Comparison of ENCODE assay signal across 1 cellular context in the genomic region with DNA sequence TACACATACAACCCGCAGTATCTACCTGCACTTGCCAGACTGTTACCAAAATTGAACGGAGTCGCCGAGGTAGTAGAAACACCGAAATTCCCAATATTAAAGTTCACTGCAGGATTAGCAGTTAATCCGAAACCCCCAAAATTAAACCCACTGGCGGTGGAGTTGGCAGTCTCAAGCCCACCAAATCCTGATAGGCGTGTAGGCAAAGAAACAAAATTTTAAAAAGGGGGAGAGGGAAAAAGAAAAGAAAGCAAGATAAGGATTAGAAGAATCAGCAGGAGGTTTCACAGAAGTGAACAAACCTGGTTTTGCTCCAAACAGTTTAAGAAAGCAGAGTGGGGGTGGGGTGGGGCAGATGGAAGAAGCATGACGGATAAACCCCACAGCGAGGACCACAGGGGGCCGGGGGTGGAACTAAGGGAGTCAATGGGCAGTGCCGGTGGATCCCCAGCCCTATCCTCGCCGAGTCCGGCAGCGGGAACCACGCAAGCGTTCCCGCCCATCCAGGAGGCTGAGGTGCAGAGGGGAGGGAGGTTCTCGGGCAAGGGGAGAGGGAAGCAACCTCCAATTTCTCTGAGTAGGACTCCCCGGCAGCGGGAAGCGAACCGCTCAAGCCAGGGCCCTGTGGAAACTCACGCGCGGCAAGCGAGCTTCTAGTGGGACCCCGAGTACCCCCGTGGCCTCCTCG.
TF ChIP-seq lines count a peak whose summit lies in the region.

No MANE protein-coding gene starts in this region.

TF ChIP-seq in H1, 55 proteins besides CTCF, POLR2A, EP300 and RAD21 (continued from another document):
- TF ChIP-seq TAF7 (optimal IDR thresholded peaks at IDR 0.05; ENCODE audit: borderline replicate concordance, low read depth, low read length) = no peak
- TF ChIP-seq CHD2 (IDR thresholded peaks at IDR 0.05; ENCODE audit: low read length) = no peak
- TF ChIP-seq EZH2 (IDR thresholded peaks at IDR 0.05; ENCODE audit: low read depth, low read length, severe bottlenecking) = no peak
- TF ChIP-seq KDM4A (IDR thresholded peaks at IDR 0.05; ENCODE audit: low read depth, low read length, severe bottlenecking) = no peak
- TF ChIP-seq SIN3A (conservative IDR thresholded peaks at IDR 0.05 in 1 of 2, IDR thresholded peaks at IDR 0.05 in 1 of 2; ENCODE audit: low read depth in 1 of 2, low read length in 2 of 2) = no peak
- peak; percentile 57; the same call in 1 of the 2 replicates for TF ChIP-seq SP1 (IDR thresholded peaks at IDR 0.05; ENCODE audit: low read depth, low read length)
- TF ChIP-seq, protein P1, sequence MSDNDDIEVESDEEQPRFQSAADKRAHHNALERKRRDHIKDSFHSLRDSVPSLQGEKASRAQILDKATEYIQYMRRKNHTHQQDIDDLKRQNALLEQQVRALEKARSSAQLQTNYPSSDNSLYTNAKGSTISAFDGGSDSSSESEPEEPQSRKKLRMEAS (IDR thresholded peaks at IDR 0.05) = no peak; the same call in 1 of the 2 replicates
- no peak for TF ChIP-seq BCL11A (IDR thresholded peaks at IDR 0.05; ENCODE audit: low read depth in 2 of 2, low read length in 2 of 2)
- peak; percentile 60 for TF ChIP-seq TBP (IDR thresholded peaks at IDR 0.05; ENCODE audit: low read depth, low read length)
- TF ChIP-seq ZNF274 (IDR thresholded peaks at IDR 0.05; ENCODE audit: borderline replicate concordance, extremely low read depth, low read length) = no peak
- no peak for TF ChIP-seq KDM1A (IDR thresholded peaks at IDR 0.05; ENCODE audit: borderline replicate concordance, low read length)
- TF ChIP-seq, protein P2, sequence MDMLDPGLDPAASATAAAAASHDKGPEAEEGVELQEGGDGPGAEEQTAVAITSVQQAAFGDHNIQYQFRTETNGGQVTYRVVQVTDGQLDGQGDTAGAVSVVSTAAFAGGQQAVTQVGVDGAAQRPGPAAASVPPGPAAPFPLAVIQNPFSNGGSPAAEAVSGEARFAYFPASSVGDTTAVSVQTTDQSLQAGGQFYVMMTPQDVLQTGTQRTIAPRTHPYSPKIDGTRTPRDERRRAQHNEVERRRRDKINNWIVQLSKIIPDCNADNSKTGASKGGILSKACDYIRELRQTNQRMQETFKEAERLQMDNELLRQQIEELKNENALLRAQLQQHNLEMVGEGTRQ (IDR thresholded peaks at IDR 0.05; ENCODE audit: low read length) = no peak
- TF ChIP-seq FOSL1 (IDR thresholded peaks at IDR 0.05; ENCODE audit: insufficient read depth, low read depth, low read length) = no peak
- TF ChIP-seq SP4 (IDR thresholded peaks at IDR 0.05; ENCODE audit: low read length) = no peak
- TF ChIP-seq HDAC2 (IDR thresholded peaks at IDR 0.05; ENCODE audit: borderline replicate concordance in 1 of 2, low read depth in 2 of 2, low read length in 2 of 2) = no peak
- peak; percentile 79 for TF ChIP-seq TCF12 (IDR thresholded peaks at IDR 0.05; ENCODE audit: low read depth, low read length)
- no peak for TF ChIP-seq JUN (IDR thresholded peaks at IDR 0.05; ENCODE audit: low read depth, low read length)
- no peak for TF ChIP-seq BRCA1 (IDR thresholded peaks at IDR 0.05; ENCODE audit: low read depth, low read length)
- TF ChIP-seq CHD1 (IDR thresholded peaks at IDR 0.05; ENCODE audit: low read depth, low read length) = no peak
- peak; percentile 43; the same call in 1 of the 2 replicates for TF ChIP-seq YY1 (IDR thresholded peaks at IDR 0.05; ENCODE audit: low read depth, low read length)
- peak; percentile 46 for TF ChIP-seq SAP30 (IDR thresholded peaks at IDR 0.05; ENCODE audit: insufficient read depth, insufficient replicate concordance, low read length)
- no peak for TF ChIP-seq RNF2 (IDR thresholded peaks at IDR 0.05; ENCODE audit: borderline replicate concordance, low read depth, low read length, missing control alignments, poor library complexity, severe bottlenecking)
- no peak for TF ChIP-seq RFX5 (IDR thresholded peaks at IDR 0.05; ENCODE audit: borderline replicate concordance, low read depth, low read length)
- TF ChIP-seq, protein P3, sequence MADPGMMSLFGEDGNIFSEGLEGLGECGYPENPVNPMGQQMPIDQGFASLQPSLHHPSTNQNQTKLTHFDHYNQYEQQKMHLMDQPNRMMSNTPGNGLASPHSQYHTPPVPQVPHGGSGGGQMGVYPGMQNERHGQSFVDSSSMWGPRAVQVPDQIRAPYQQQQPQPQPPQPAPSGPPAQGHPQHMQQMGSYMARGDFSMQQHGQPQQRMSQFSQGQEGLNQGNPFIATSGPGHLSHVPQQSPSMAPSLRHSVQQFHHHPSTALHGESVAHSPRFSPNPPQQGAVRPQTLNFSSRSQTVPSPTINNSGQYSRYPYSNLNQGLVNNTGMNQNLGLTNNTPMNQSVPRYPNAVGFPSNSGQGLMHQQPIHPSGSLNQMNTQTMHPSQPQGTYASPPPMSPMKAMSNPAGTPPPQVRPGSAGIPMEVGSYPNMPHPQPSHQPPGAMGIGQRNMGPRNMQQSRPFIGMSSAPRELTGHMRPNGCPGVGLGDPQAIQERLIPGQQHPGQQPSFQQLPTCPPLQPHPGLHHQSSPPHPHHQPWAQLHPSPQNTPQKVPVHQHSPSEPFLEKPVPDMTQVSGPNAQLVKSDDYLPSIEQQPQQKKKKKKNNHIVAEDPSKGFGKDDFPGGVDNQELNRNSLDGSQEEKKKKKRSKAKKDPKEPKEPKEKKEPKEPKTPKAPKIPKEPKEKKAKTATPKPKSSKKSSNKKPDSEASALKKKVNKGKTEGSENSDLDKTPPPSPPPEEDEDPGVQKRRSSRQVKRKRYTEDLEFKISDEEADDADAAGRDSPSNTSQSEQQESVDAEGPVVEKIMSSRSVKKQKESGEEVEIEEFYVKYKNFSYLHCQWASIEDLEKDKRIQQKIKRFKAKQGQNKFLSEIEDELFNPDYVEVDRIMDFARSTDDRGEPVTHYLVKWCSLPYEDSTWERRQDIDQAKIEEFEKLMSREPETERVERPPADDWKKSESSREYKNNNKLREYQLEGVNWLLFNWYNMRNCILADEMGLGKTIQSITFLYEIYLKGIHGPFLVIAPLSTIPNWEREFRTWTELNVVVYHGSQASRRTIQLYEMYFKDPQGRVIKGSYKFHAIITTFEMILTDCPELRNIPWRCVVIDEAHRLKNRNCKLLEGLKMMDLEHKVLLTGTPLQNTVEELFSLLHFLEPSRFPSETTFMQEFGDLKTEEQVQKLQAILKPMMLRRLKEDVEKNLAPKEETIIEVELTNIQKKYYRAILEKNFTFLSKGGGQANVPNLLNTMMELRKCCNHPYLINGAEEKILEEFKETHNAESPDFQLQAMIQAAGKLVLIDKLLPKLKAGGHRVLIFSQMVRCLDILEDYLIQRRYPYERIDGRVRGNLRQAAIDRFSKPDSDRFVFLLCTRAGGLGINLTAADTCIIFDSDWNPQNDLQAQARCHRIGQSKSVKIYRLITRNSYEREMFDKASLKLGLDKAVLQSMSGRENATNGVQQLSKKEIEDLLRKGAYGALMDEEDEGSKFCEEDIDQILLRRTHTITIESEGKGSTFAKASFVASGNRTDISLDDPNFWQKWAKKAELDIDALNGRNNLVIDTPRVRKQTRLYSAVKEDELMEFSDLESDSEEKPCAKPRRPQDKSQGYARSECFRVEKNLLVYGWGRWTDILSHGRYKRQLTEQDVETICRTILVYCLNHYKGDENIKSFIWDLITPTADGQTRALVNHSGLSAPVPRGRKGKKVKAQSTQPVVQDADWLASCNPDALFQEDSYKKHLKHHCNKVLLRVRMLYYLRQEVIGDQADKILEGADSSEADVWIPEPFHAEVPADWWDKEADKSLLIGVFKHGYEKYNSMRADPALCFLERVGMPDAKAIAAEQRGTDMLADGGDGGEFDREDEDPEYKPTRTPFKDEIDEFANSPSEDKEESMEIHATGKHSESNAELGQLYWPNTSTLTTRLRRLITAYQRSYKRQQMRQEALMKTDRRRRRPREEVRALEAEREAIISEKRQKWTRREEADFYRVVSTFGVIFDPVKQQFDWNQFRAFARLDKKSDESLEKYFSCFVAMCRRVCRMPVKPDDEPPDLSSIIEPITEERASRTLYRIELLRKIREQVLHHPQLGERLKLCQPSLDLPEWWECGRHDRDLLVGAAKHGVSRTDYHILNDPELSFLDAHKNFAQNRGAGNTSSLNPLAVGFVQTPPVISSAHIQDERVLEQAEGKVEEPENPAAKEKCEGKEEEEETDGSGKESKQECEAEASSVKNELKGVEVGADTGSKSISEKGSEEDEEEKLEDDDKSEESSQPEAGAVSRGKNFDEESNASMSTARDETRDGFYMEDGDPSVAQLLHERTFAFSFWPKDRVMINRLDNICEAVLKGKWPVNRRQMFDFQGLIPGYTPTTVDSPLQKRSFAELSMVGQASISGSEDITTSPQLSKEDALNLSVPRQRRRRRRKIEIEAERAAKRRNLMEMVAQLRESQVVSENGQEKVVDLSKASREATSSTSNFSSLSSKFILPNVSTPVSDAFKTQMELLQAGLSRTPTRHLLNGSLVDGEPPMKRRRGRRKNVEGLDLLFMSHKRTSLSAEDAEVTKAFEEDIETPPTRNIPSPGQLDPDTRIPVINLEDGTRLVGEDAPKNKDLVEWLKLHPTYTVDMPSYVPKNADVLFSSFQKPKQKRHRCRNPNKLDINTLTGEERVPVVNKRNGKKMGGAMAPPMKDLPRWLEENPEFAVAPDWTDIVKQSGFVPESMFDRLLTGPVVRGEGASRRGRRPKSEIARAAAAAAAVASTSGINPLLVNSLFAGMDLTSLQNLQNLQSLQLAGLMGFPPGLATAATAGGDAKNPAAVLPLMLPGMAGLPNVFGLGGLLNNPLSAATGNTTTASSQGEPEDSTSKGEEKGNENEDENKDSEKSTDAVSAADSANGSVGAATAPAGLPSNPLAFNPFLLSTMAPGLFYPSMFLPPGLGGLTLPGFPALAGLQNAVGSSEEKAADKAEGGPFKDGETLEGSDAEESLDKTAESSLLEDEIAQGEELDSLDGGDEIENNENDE (IDR thresholded peaks at IDR 0.05; ENCODE audit: insufficient replicate concordance, low read length) = no peak
- TF ChIP-seq SRF (IDR thresholded peaks at IDR 0.05; ENCODE audit: low read depth, low read length) = no peak
- TF ChIP-seq, protein P4, sequence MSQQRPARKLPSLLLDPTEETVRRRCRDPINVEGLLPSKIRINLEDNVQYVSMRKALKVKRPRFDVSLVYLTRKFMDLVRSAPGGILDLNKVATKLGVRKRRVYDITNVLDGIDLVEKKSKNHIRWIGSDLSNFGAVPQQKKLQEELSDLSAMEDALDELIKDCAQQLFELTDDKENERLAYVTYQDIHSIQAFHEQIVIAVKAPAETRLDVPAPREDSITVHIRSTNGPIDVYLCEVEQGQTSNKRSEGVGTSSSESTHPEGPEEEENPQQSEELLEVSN (IDR thresholded peaks at IDR 0.05) = peak; percentile 13
- TF ChIP-seq BACH1 (IDR thresholded peaks at IDR 0.05; ENCODE audit: low read length) = peak; percentile 55; the same call in 1 of the 2 replicates
- TF ChIP-seq CBX5 (IDR thresholded peaks at IDR 0.05; ENCODE audit: low read depth, low read length) = no peak
- no peak for TF ChIP-seq SUZ12 (IDR thresholded peaks at IDR 0.05; ENCODE audit: low read length)
- no peak for TF ChIP-seq JUND (IDR thresholded peaks at IDR 0.05; ENCODE audit: low read length)
- TF ChIP-seq NANOG (IDR thresholded peaks at IDR 0.05; ENCODE audit: insufficient read depth, low read depth, low read length, poor library complexity, severe bottlenecking) = no peak
- TF ChIP-seq, protein P5, sequence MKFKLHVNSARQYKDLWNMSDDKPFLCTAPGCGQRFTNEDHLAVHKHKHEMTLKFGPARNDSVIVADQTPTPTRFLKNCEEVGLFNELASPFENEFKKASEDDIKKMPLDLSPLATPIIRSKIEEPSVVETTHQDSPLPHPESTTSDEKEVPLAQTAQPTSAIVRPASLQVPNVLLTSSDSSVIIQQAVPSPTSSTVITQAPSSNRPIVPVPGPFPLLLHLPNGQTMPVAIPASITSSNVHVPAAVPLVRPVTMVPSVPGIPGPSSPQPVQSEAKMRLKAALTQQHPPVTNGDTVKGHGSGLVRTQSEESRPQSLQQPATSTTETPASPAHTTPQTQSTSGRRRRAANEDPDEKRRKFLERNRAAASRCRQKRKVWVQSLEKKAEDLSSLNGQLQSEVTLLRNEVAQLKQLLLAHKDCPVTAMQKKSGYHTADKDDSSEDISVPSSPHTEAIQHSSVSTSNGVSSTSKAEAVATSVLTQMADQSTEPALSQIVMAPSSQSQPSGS (IDR thresholded peaks at IDR 0.05; ENCODE audit: low read length) = peak; percentile 89
- TF ChIP-seq RXRA (IDR thresholded peaks at IDR 0.05; ENCODE audit: insufficient read depth, low read depth, low read length) = no peak
- no peak for TF ChIP-seq SP2 (IDR thresholded peaks at IDR 0.05; ENCODE audit: low read length)
- no peak for TF ChIP-seq CBX8 (IDR thresholded peaks at IDR 0.05; ENCODE audit: borderline replicate concordance, low read depth, low read length)
- TF ChIP-seq, protein P6, sequence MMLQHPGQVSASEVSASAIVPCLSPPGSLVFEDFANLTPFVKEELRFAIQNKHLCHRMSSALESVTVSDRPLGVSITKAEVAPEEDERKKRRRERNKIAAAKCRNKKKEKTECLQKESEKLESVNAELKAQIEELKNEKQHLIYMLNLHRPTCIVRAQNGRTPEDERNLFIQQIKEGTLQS (IDR thresholded peaks at IDR 0.05; ENCODE audit: insufficient read depth, low read depth, low read length) = no peak
- TF ChIP-seq RBBP5 (IDR thresholded peaks at IDR 0.05; ENCODE audit: borderline replicate concordance, low read depth, low read length) = no peak; the same call in 1 of the 2 replicates
- TF ChIP-seq POU5F1 (IDR thresholded peaks at IDR 0.05; ENCODE audit: low read depth, low read length) = no peak
- peak; percentile 79 for TF ChIP-seq POLR2AphosphoS5 (IDR thresholded peaks at IDR 0.05; ENCODE audit: low read depth, low read length)
- TF ChIP-seq CEBPB (IDR thresholded peaks at IDR 0.05; ENCODE audit: low read depth, low read length) = no peak
- TF ChIP-seq GABPA (IDR thresholded peaks at IDR 0.05; ENCODE audit: borderline replicate concordance, insufficient read depth, low read length) = no peak
- no peak for TF ChIP-seq TEAD4 (IDR thresholded peaks at IDR 0.05; ENCODE audit: low read depth, low read length)
- TF ChIP-seq TAF1 (IDR thresholded peaks at IDR 0.05; ENCODE audit: low read depth, low read length) = no peak
- TF ChIP-seq EGR1 (IDR thresholded peaks at IDR 0.05; ENCODE audit: borderline replicate concordance, low read depth, low read length) = peak; percentile 71; the same call in 1 of the 2 replicates
- no peak for TF ChIP-seq PHF8 (conservative IDR thresholded peaks at IDR 0.05; ENCODE audit: low read depth, low read length)
- TF ChIP-seq CREB1 (IDR thresholded peaks at IDR 0.05) = peak; percentile 58; the same call in 1 of the 2 replicates
- TF ChIP-seq CTBP2 (IDR thresholded peaks at IDR 0.05; ENCODE audit: borderline replicate concordance, insufficient read depth, insufficient read length, low read length) = no peak
- no peak for TF ChIP-seq MAFK (IDR thresholded peaks at IDR 0.05; ENCODE audit: low read depth, low read length)
- no peak for TF ChIP-seq ASH2L (IDR thresholded peaks at IDR 0.05; ENCODE audit: low read length)
